17 cellular contexts compared by ENCODE assay signal in the genomic region with DNA sequence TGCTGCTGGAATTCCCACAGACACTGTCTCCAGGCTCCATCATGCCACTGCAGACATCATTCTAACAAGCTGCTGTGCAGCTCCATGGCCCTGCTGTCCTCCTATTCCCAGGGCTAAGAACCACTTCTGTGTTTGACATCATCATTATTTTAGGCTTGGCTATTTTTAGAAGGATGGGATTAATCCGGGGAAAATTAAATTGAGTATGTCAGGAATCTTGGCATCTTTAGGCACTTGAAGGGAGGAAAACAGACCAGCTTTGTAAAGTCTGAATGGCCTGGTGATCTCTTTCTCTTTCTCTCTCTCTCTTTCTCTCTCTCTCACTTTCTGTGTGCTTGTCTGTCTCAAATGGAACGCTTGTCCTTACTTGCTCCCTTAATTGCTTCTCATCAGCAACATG.
DNase-seq lines count a peak whose midpoint lies in the region; FAIRE-seq and TF ChIP-seq lines count a peak whose summit lies in the region.
"Had no signal": no experiment of that assay in that cellular context is flagged by ENCODE, and none has a peak within 500 bp of the region (broad histone marks: within the 10 kb centered on the region; RNA-seq: fewer than 3 reads in every experiment).

No MANE protein-coding gene starts in this region.

- intact Hi-C loops in uterus (cut with DNase I; ENCODE audit: low total_unique reads): no loop called here

- no peak overlapping the region; a peak in 1 of 4 replicates for H3K4me2 ChIP-seq in H1 (ENCODE audit: insufficient read depth in 1 of 2, low read depth in 2 of 2, low read length in 2 of 2)
- H3K4me2 ChIP-seq: hepatocyte had no signal

- no peak overlapping the region for H2BK15ac ChIP-seq in H1 (ENCODE audit: low read length)

- H2AFZ ChIP-seq in H1 (ENCODE audit: low read length): 0 out of 2 replicates have a peak overlapping the region, but pooled peaks have one; percentile 58
- H2AFZ ChIP-seq: hepatocyte had no signal

- H3K9me3 ChIP-seq in H1 (ENCODE audit: insufficient read depth in 2 of 2, low read depth in 1 of 2, low read length in 1 of 2) (peaks cover 0 to 6% of the 10 kb centered on the region in 2 experiments; a peak in 1 of 4 replicates), uterus (no peaks in the 10 kb centered on the region)
- H3K9me3 ChIP-seq: esophagus squamous epithelium, MG63 had no signal

- peaks cover 0 to 8% (median 1%) of the 10 kb centered on the region in 4 experiments; a peak in 2 of 7 replicates for H3K4me1 ChIP-seq in H1 (replicated peaks in 1 of 4; ENCODE audit: control insufficient read depth in 3 of 4, insufficient read depth in 4 of 4, low read length in 3 of 4)
- H3K4me1 ChIP-seq in uterus: no peaks in the 10 kb centered on the region
- H3K4me1 ChIP-seq: esophagus squamous epithelium had no signal

- POLR2A ChIA-PET in H1 (lab: Charles Lee; ENCODE audit: partially characterized antibody): no interaction called here

- CTCF ChIA-PET in H1 (lab: Charles Lee; ENCODE audit: partially characterized antibody): interaction anchor here (0.7 kb wide), 1 partner anchor 8 kb away, joined by 3 read pairs; no protein-coding TSS in a partner anchor

- no peak overlapping the region for H3K27ac ChIP-seq in H1 (ENCODE audit: low read depth, low read length)
- no peak overlapping the region for H3K27ac ChIP-seq in uterus
- H3K27ac ChIP-seq: 22Rv1, brain microvascular endothelial cell, C4-2B, esophagus squamous epithelium, hepatocyte had no signal

- no peak overlapping the region for H3K56ac ChIP-seq in H1 (replicated peaks; ENCODE audit: insufficient read length, low read depth, low read length)

- no peak for TF ChIP-seq EP300 in H1 (IDR thresholded peaks at IDR 0.05; ENCODE audit: borderline replicate concordance in 1 of 2, low read depth in 2 of 2, low read length in 2 of 2)

- no peak overlapping the region for H3K4me3 ChIP-seq in H1 (ENCODE audit: extremely low read depth in 1 of 4, insufficient read depth in 2 of 4, low read depth in 3 of 4, low read length in 4 of 4)
- H3K4me3 ChIP-seq in uterus: no peak overlapping the region
- H3K4me3 ChIP-seq: esophagus squamous epithelium, hepatocyte, MG63 had no signal

- H3K79me1 ChIP-seq in H1 (ENCODE audit: low read depth, low read length): no peaks in the 10 kb centered on the region

- no peak overlapping the region for H3K4ac ChIP-seq in H1 (replicated peaks; ENCODE audit: insufficient read length, low read depth, low read length)

- H3K18ac ChIP-seq in H1 (ENCODE audit: extremely low read depth, low read length): no peak overlapping the region

- no peak overlapping the region for H2BK20ac ChIP-seq in H1 (ENCODE audit: low read length)

- H2BK5ac ChIP-seq in H1 (ENCODE audit: low read depth, low read length): no peak overlapping the region

- no peak overlapping the region for H3K23ac ChIP-seq in H1 (ENCODE audit: insufficient read length)

- H3K9ac ChIP-seq in H1 (replicated peaks in 1 of 4; ENCODE audit: extremely low read depth in 1 of 4, low read depth in 3 of 4, low read length in 3 of 4): no peak overlapping the region

- H4K5ac ChIP-seq in H1 (ENCODE audit: insufficient read length, low read depth, low read length): no peak overlapping the region

- no peak for TF ChIP-seq RAD21 in H1 (IDR thresholded peaks at IDR 0.05 in 1 of 2, conservative IDR thresholded peaks at IDR 0.05 in 1 of 2; ENCODE audit: low read depth in 2 of 2, low read length in 2 of 2)

- no peak for TF ChIP-seq POLR2A in H1 (IDR thresholded peaks at IDR 0.05; ENCODE audit: control extremely low read depth in 1 of 2, low read depth in 2 of 2, low read length in 2 of 2)
- TF ChIP-seq POLR2A in uterus (IDR thresholded peaks at IDR 0.05): no peak

- DNase-seq in DMS153 (lab: John Stamatoyannopoulos, UW) (peak; percentile 13), DMS153 treated with DMSO at 0.1 percent for 48 hours (lab: John Stamatoyannopoulos, UW; ENCODE audit: unreplicated experiment) (no peak), NCI-H2171 (lab: John Stamatoyannopoulos, UW) (peak; percentile 51), H1 (ENCODE audit: low read depth in 1 of 2, low spot score in 2 of 2) (no peak), pons (ENCODE audit: low spot score) (peak; percentile 65), COR-L47 (lab: John Stamatoyannopoulos, UW) (no peak), uterus (no peak), NCI-H510A (lab: John Stamatoyannopoulos, UW) (no peak)
- DNase-seq: activated CD4-positive, alpha-beta T cell treated with anti-CD3 and anti-CD28 coated beads, Interleukin-2, amount 10 ng/mL, durations not matched to agents 7 days and 5 days; brain microvascular endothelial cell; esophagus squamous epithelium; MG63; small intestine had no signal

- no peak overlapping the region for H2BK12ac ChIP-seq in H1 (ENCODE audit: low read depth, low read length)

- no peak overlapping the region for H3K14ac ChIP-seq in H1 (ENCODE audit: insufficient read length)

- H3K36me3 ChIP-seq in H1 (ENCODE audit: control insufficient read depth in 2 of 4, insufficient read depth in 4 of 4, low read length in 3 of 4) (no peaks in the 10 kb centered on the region; a peak in 1 of 8 replicates), uterus (no peaks in the 10 kb centered on the region)
- H3K36me3 ChIP-seq: brain microvascular endothelial cell, esophagus squamous epithelium, MG63 had no signal

- TF ChIP-seq CTCF in H1 (IDR thresholded peaks at IDR 0.05; ENCODE audit: control extremely low read depth in 1 of 3, insufficient read depth in 1 of 3, low read depth in 1 of 3, low read length in 3 of 3) (no peak), uterus (IDR thresholded peaks at IDR 0.05) (no peak)

- no peak overlapping the region for H4K91ac ChIP-seq in H1 (replicated peaks; ENCODE audit: insufficient read length, low read length)

- peaks cover 1% of the 10 kb centered on the region; the same call in 1 of the 2 replicates for H3K23me2 ChIP-seq in H1 (ENCODE audit: low read depth, low read length)

- no peak for FAIRE-seq in H1 (lab: Jason Lieb, UNC)
- FAIRE-seq: HepG2, small intestine had no signal

- H3K27me3 ChIP-seq in H1 (replicated peaks in 1 of 4; ENCODE audit: control insufficient read depth in 3 of 4, extremely low read depth in 1 of 4, insufficient read depth in 3 of 4, low read length in 3 of 4) (no peaks in the 10 kb centered on the region), uterus (no peaks in the 10 kb centered on the region)
- H3K27me3 ChIP-seq: brain microvascular endothelial cell, esophagus squamous epithelium, hepatocyte, MG63 had no signal

- no peak overlapping the region for H4K8ac ChIP-seq in H1 (ENCODE audit: extremely low read depth, insufficient read depth, low read length)

- H2AK5ac ChIP-seq in H1 (ENCODE audit: low read depth, low read length): no peak overlapping the region

- H2BK120ac ChIP-seq in H1 (replicated peaks; ENCODE audit: low read depth, low read length): no peak overlapping the region

- H4K20me1 ChIP-seq in H1 (replicated peaks in 1 of 2; ENCODE audit: control insufficient read depth in 1 of 2, insufficient read depth in 2 of 2, low read length in 2 of 2): no peaks in the 10 kb centered on the region

- no peaks in the 10 kb centered on the region for H3K79me2 ChIP-seq in H1 (ENCODE audit: control insufficient read depth in 1 of 2, insufficient read depth in 2 of 2, low read length in 2 of 2)
- H3K79me2 ChIP-seq: hepatocyte had no signal

- 93% methylated on average over 2 of the region's 2 CpGs; no CpG with 5 or more reads in 1 of the 2 experiments for WGBS in H1 (ENCODE audit: extremely low coverage in 1 of 2, insufficient coverage in 1 of 2, insufficient read length in 1 of 2, insufficient replicate concordance in 2 of 2, low coverage in 1 of 2, low lambda C conversion rate in 2 of 2, missing lambda C conversion rate in 1 of 2), 2 experiments

TF ChIP-seq in H1, 55 proteins besides CTCF, POLR2A, EP300 and RAD21:
- TF ChIP-seq KDM5A (IDR thresholded peaks at IDR 0.05; ENCODE audit: low read length): no peak
- TF ChIP-seq GABPA (IDR thresholded peaks at IDR 0.05; ENCODE audit: borderline replicate concordance, insufficient read depth, low read length): no peak
- TF ChIP-seq ZNF274 (IDR thresholded peaks at IDR 0.05; ENCODE audit: borderline replicate concordance, extremely low read depth, low read length): no peak
- TF ChIP-seq, protein P1, sequence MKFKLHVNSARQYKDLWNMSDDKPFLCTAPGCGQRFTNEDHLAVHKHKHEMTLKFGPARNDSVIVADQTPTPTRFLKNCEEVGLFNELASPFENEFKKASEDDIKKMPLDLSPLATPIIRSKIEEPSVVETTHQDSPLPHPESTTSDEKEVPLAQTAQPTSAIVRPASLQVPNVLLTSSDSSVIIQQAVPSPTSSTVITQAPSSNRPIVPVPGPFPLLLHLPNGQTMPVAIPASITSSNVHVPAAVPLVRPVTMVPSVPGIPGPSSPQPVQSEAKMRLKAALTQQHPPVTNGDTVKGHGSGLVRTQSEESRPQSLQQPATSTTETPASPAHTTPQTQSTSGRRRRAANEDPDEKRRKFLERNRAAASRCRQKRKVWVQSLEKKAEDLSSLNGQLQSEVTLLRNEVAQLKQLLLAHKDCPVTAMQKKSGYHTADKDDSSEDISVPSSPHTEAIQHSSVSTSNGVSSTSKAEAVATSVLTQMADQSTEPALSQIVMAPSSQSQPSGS (IDR thresholded peaks at IDR 0.05; ENCODE audit: low read length): no peak
- TF ChIP-seq SIN3A (conservative IDR thresholded peaks at IDR 0.05 in 1 of 2, IDR thresholded peaks at IDR 0.05 in 1 of 2; ENCODE audit: low read depth in 1 of 2, low read length in 2 of 2): no peak

Comparison
In these comparisons a context has a peak if more than half of its experiments do, and no peak if none do; other contexts are left out.
1. DNase-seq: peak in DMS153 (single experiment), NCI-H2171 (single experiment) and pons (single experiment); none in DMS153 treated with DMSO at 0.1 percent for 48 hours (single experiment), H1 (0 of 2), COR-L47 (single experiment), uterus (0 of 2) and NCI-H510A (single experiment).